ENCODE assay signal across 8 cellular contexts in genomic region chr3:184513276-184514150, GRCh38. TPM values are rescaled to one million over a fixed set of nuclear protein-coding genes. Genes with fewer than 3 reads are reported as not detected.
A peak's percentile ranks its signal among the peaks of the same experiment; 100 is the strongest.
DNase-seq lines count a peak whose midpoint lies in the region; ATAC-seq and TF ChIP-seq lines count a peak whose summit lies in the region.

No MANE protein-coding gene starts in this region.

- intact Hi-C loops in Right ventricle myocardium superior (cut with DNase I) (loop anchor here (5.0 kb wide), 1 partner anchor 141 kb away; no protein-coding TSS in a partner anchor), ovary (cut with DNase I) (loop anchor here (5.0 to 10.0 kb wide), 5 partner anchors 96 to 219 kb away; partner anchors contain the start of genes THPO (in 2 of the 4) and PSMD2 (in 1 of the 4))

- H3K27ac Mint-ChIP-seq in activated naive CD8-positive, alpha-beta T cell: no peak overlapping the region

- H3K27ac ChIP-seq in ovary (no peak overlapping the region), thoracic aorta (no peak overlapping the region)

- peaks cover 41% of the 10 kb centered on the region for H3K27me3 Mint-ChIP-seq in activated naive CD8-positive, alpha-beta T cell

- TF ChIP-seq CTCF in NB4 (IDR thresholded peaks at IDR 0.05; ENCODE audit: low read depth, low read length): peak; percentile 73
- TF ChIP-seq CTCF in ovary (IDR thresholded peaks at IDR 0.05): peak; percentile 73 to 88 (median 80)
- peak; percentile 88 for TF ChIP-seq CTCF in thoracic aorta (IDR thresholded peaks at IDR 0.05)

- peak overlapping the region; percentile 66 for H3K4me3 Mint-ChIP-seq in activated naive CD8-positive, alpha-beta T cell

- no peaks in the 10 kb centered on the region for H3K36me3 ChIP-seq in ovary
- no peaks in the 10 kb centered on the region for H3K36me3 ChIP-seq in thoracic aorta

- H3K36me3 Mint-ChIP-seq in activated naive CD8-positive, alpha-beta T cell: no peaks in the 10 kb centered on the region

- no peak overlapping the region for H3K4me3 ChIP-seq in NB4 (ENCODE audit: low read depth, low read length)
- H3K4me3 ChIP-seq in ovary: peak overlapping the region; percentile 39
- H3K4me3 ChIP-seq in thoracic aorta: peak overlapping the region; percentile 70

- H3K27me3 ChIP-seq in ovary (no peaks in the 10 kb centered on the region), thoracic aorta (replicated peaks; ENCODE audit: insufficient read depth) (no peaks in the 10 kb centered on the region)

- TF ChIP-seq EP300 in ovary (IDR thresholded peaks at IDR 0.05): no peak

- DNase-seq in DMS153 treated with DMSO at 0.1 percent for 48 hours (lab: John Stamatoyannopoulos, UW; ENCODE audit: unreplicated experiment) (peak; percentile 60), HCEC 1CT (peak; percentile 59), NB4 (ENCODE audit: low read depth) (peak; percentile 76), Right ventricle myocardium superior (peak; percentile 90), ovary (peak; percentile 84 to 93 (median 90)), thoracic aorta (ENCODE audit: low spot score) (peak; percentile 57)

- H3K9me3 ChIP-seq in ovary (no peaks in the 10 kb centered on the region), thoracic aorta (no peaks in the 10 kb centered on the region)

- H3K4me1 ChIP-seq in ovary (ENCODE audit: insufficient read depth) (peaks cover 2% of the 10 kb centered on the region), thoracic aorta (ENCODE audit: control insufficient read depth in 1 of 2, low read depth in 2 of 2) (peaks cover 8 to 12% of the 10 kb centered on the region in 2 donors)

- WGBS in ovary, 3 donors: 4 to 5% (median 4%) methylated on average over 48 to 69 of the region's 69 CpGs

- ATAC-seq in SK-N-SH treated with all-trans-retinoic acid at 6 μM for 48 hours (peak; percentile 100), Right ventricle myocardium superior (ENCODE audit: poor library complexity) (peak; percentile 100), thoracic aorta (ENCODE audit: insufficient number of reproducible peaks, low FRiP score, low read depth) (peak; percentile 68)

- H3K9me3 Mint-ChIP-seq in activated naive CD8-positive, alpha-beta T cell (ENCODE audit: low read depth): no peaks in the 10 kb centered on the region

- H3K4me1 Mint-ChIP-seq in activated naive CD8-positive, alpha-beta T cell (ENCODE audit: low read depth): peaks cover 6% of the 10 kb centered on the region

- TF ChIP-seq POLR2A in NB4 (IDR thresholded peaks at IDR 0.05; ENCODE audit: extremely low read depth, insufficient read length) (no peak), ovary (IDR thresholded peaks at IDR 0.05) (no peak)

TF ChIP-seq in SK-N-SH treated with all-trans-retinoic acid at 6 μM for 48 hours, 23 proteins besides CTCF, POLR2A, EP300 and RAD21:
- TF ChIP-seq ZNF70 (CRISPR knock-in tag; IDR thresholded peaks at IDR 0.05) (no peak), CREB5 (CRISPR knock-in tag; IDR thresholded peaks at IDR 0.05; ENCODE audit: low read depth) (no peak), ZFP3 (CRISPR knock-in tag; IDR thresholded peaks at IDR 0.05) (no peak), ESRRG (CRISPR knock-in tag; IDR thresholded peaks at IDR 0.05) (no peak), ZNF565 (CRISPR knock-in tag; conservative IDR thresholded peaks at IDR 0.05; ENCODE audit: low read depth) (no peak), RARB (CRISPR knock-in tag; IDR thresholded peaks at IDR 0.05) (no peak), SNAI2 (CRISPR knock-in tag; IDR thresholded peaks at IDR 0.05) (no peak), PATZ1 (CRISPR knock-in tag; IDR thresholded peaks at IDR 0.05; ENCODE audit: borderline replicate concordance) (no peak), PPARA (CRISPR knock-in tag; IDR thresholded peaks at IDR 0.05; ENCODE audit: borderline replicate concordance) (no peak)

RNA-seq across cellular contexts. Expression of gene EPHB3, which starts 48.1 kb away (rescaled TPM):
- 2.2 TPM for total RNA-seq in Right ventricle myocardium superior
- total RNA-seq in ovary: 10 to 100 TPM in 6 of 7 donors, 1 to 10 TPM in 1; 5.6 to 31.0 (median 16.1) TPM
- 1 to 10 TPM; 2.1 to 7.3 TPM for polyA plus RNA-seq in ovary
- total RNA-seq in thoracic aorta: 1 to 10 TPM; 2.8 to 5.0 TPM
